1 cellular context compared by ENCODE assay signal in genomic region chr15:56491110-56491722, GRCh38.
TF ChIP-seq lines count a peak whose summit lies in the region.

No MANE protein-coding gene starts in this region.

TF ChIP-seq in GM12878, 131 proteins besides CTCF, POLR2A, EP300 and RAD21 (continued from another document):
- TF ChIP-seq, protein P1, sequence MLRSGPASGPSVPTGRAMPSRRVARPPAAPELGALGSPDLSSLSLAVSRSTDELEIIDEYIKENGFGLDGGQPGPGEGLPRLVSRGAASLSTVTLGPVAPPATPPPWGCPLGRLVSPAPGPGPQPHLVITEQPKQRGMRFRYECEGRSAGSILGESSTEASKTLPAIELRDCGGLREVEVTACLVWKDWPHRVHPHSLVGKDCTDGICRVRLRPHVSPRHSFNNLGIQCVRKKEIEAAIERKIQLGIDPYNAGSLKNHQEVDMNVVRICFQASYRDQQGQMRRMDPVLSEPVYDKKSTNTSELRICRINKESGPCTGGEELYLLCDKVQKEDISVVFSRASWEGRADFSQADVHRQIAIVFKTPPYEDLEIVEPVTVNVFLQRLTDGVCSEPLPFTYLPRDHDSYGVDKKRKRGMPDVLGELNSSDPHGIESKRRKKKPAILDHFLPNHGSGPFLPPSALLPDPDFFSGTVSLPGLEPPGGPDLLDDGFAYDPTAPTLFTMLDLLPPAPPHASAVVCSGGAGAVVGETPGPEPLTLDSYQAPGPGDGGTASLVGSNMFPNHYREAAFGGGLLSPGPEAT (IDR thresholded peaks at IDR 0.05; ENCODE audit: low read depth), result no peak
